Comparison of ENCODE assay signal across 10 cellular contexts in genomic region chr19:35037716-35038622, GRCh38.
DNase-seq lines count a peak whose midpoint lies in the region; ATAC-seq and FAIRE-seq lines count a peak whose summit lies in the region.
"Had no signal": no experiment of that assay in that cellular context is flagged by ENCODE, and none has a peak within 500 bp of the region (broad histone marks: within the 10 kb centered on the region; RNA-seq: fewer than 3 reads in every experiment).

No MANE protein-coding gene starts in this region.

- CTCF ChIA-PET in activated naive CD4-positive, alpha-beta T cell treated with anti-CD3 and anti-CD28 coated beads, Interleukin-2, amount 10 ng/mL, durations not matched to agents 7 days and 5 days (lab: Charles Lee), result interaction anchor here (0.9 to 1.2 kb wide), 4 partner anchors 8 to 65 kb away, joined by 3 to 4 read pairs (median 3); partner anchors contain the start of gene SCN1B

- H3K36me3 Mint-ChIP-seq in activated naive CD4-positive, alpha-beta T cell treated with anti-CD3 and anti-CD28 coated beads, Interleukin-2, amount 10 ng/mL, durations not matched to agents 7 days and 5 days, result no peaks in the 10 kb centered on the region
- H3K36me3 Mint-ChIP-seq: activated naive CD4-positive, alpha-beta T cell treated with anti-CD3 and anti-CD28 coated beads, Interleukin-2, amount 50 U/mL, for 24 hours had no signal

- H3K27me3 Mint-ChIP-seq in activated naive CD4-positive, alpha-beta T cell treated with anti-CD3 and anti-CD28 coated beads, Interleukin-2, amount 10 ng/mL, durations not matched to agents 7 days and 5 days, result peaks cover 76% of the 10 kb centered on the region

- H3K4me1 ChIP-seq in subcutaneous abdominal adipose tissue (ENCODE audit: control insufficient read depth in 5 of 5, insufficient read depth in 5 of 5, low read length in 5 of 5), result peaks cover 4 to 58% (median 50%) of the 10 kb centered on the region in 5 donors

- peak; percentile 81 for FAIRE-seq in GM19239 (lab: Jason Lieb, UNC)

- peaks cover 17% of the 10 kb centered on the region for H3K4me1 Mint-ChIP-seq in activated naive CD4-positive, alpha-beta T cell treated with anti-CD3 and anti-CD28 coated beads, Interleukin-2, amount 10 ng/mL, durations not matched to agents 7 days and 5 days

- H3K9me3 ChIP-seq in subcutaneous abdominal adipose tissue (ENCODE audit: control insufficient read depth in 5 of 5, low read length in 5 of 5), result no peaks in the 10 kb centered on the region

- ATAC-seq in HG03045 (IDR thresholded peaks at IDR 0.05; ENCODE audit: unreplicated experiment) (no peak), GM21529 (IDR thresholded peaks at IDR 0.05; ENCODE audit: unreplicated experiment) (no peak)

- no peak overlapping the region for H3K4me3 Mint-ChIP-seq in activated naive CD4-positive, alpha-beta T cell treated with anti-CD3 and anti-CD28 coated beads, Interleukin-2, amount 10 ng/mL, durations not matched to agents 7 days and 5 days
- H3K4me3 Mint-ChIP-seq: activated naive CD4-positive, alpha-beta T cell treated with anti-CD3 and anti-CD28 coated beads, Interleukin-2, amount 50 U/mL, for 24 hours had no signal

- peaks cover 0 to 14% (median 5%) of the 10 kb centered on the region in 5 donors for H3K36me3 ChIP-seq in subcutaneous abdominal adipose tissue (ENCODE audit: control insufficient read depth in 5 of 5, insufficient read depth in 5 of 5, low read length in 5 of 5)

- peak overlapping the region in 1 of 5 donors; percentile 4 for H3K4me3 ChIP-seq in subcutaneous abdominal adipose tissue (ENCODE audit: low read depth in 1 of 5, low read length in 5 of 5)

- no peaks in the 10 kb centered on the region for H3K27me3 ChIP-seq in subcutaneous abdominal adipose tissue (ENCODE audit: control insufficient read depth in 5 of 5, insufficient read depth in 4 of 5, low read length in 5 of 5)

- peak overlapping the region; percentile 37 for H3K27ac ChIP-seq in subcutaneous abdominal adipose tissue (ENCODE audit: low read depth, low read length)

- no peaks in the 10 kb centered on the region for H3K9me3 Mint-ChIP-seq in activated naive CD4-positive, alpha-beta T cell treated with anti-CD3 and anti-CD28 coated beads, Interleukin-2, amount 10 ng/mL, durations not matched to agents 7 days and 5 days
- H3K9me3 Mint-ChIP-seq: activated naive CD4-positive, alpha-beta T cell treated with anti-CD3 and anti-CD28 coated beads, Interleukin-2, amount 50 U/mL, for 24 hours had no signal

- peak; percentile 72 for DNase-seq in GM19239 (ENCODE audit: insufficient read length, low spot score)
- DNase-seq in NCI-H82 (lab: John Stamatoyannopoulos, UW), result peak; percentile 85
- DNase-seq in glomerular visceral epithelial cell (ENCODE audit: extremely low spot score), result peak; percentile 12
- no peak for DNase-seq in activated naive CD4-positive, alpha-beta T cell treated with anti-CD3 and anti-CD28 coated beads, Interleukin-2, amount 10 ng/mL, durations not matched to agents 7 days and 5 days
- DNase-seq: NCI-H1417 treated with DMSO at 0.1 percent for 48 hours, T-helper 2 cell had no signal

- H3K9ac ChIP-seq in subcutaneous abdominal adipose tissue (ENCODE audit: low read length in 5 of 5), result peak overlapping the region in 2 of 5 donors; percentile 29 to 46

- H3K27ac Mint-ChIP-seq in activated naive CD4-positive, alpha-beta T cell treated with anti-CD3 and anti-CD28 coated beads, Interleukin-2, amount 10 ng/mL, durations not matched to agents 7 days and 5 days, result no peak overlapping the region
